In genomic region chr10:13053794-13054462, GRCh38 we compare ENCODE assay signal across 2 cellular contexts.
TF ChIP-seq lines count a peak whose summit lies in the region.

No MANE protein-coding gene starts in this region.

TF ChIP-seq in GM23338, 12 proteins besides CTCF, POLR2A, EP300 and RAD21 (continued from another document):
- TF ChIP-seq REST (IDR thresholded peaks at IDR 0.05; ENCODE audit: unreplicated experiment) (no peak), STAT1 (IDR thresholded peaks at IDR 0.05; ENCODE audit: unreplicated experiment) (no peak), NANOG (IDR thresholded peaks at IDR 0.05; ENCODE audit: borderline replicate concordance) (no peak), ETS1 (IDR thresholded peaks at IDR 0.05) (no peak), ZNF462 (CRISPR knock-in tag; IDR thresholded peaks at IDR 0.05) (no peak), POLR2AphosphoS5 (IDR thresholded peaks at IDR 0.05; ENCODE audit: low read depth) (no peak), EZH2 (IDR thresholded peaks at IDR 0.05; ENCODE audit: low read depth, unreplicated experiment) (no peak), ZNF114 (CRISPR knock-in tag; IDR thresholded peaks at IDR 0.05) (no peak), EZH2phosphoT487 (IDR thresholded peaks at IDR 0.05; ENCODE audit: unreplicated experiment) (no peak)

TF ChIP-seq in WTC11, 78 proteins besides CTCF, POLR2A, EP300 and RAD21 (continued from another document):
- no peak for TF ChIP-seq HMGA2 (CRISPR knock-in tag; IDR thresholded peaks at IDR 0.05)
- TF ChIP-seq MXD4 (CRISPR knock-in tag; IDR thresholded peaks at IDR 0.05; ENCODE audit: borderline replicate concordance): no peak
- TF ChIP-seq SOX15 (CRISPR knock-in tag; IDR thresholded peaks at IDR 0.05): no peak
- TF ChIP-seq HMGXB4 (CRISPR knock-in tag; IDR thresholded peaks at IDR 0.05): no peak
